In the genomic region with DNA sequence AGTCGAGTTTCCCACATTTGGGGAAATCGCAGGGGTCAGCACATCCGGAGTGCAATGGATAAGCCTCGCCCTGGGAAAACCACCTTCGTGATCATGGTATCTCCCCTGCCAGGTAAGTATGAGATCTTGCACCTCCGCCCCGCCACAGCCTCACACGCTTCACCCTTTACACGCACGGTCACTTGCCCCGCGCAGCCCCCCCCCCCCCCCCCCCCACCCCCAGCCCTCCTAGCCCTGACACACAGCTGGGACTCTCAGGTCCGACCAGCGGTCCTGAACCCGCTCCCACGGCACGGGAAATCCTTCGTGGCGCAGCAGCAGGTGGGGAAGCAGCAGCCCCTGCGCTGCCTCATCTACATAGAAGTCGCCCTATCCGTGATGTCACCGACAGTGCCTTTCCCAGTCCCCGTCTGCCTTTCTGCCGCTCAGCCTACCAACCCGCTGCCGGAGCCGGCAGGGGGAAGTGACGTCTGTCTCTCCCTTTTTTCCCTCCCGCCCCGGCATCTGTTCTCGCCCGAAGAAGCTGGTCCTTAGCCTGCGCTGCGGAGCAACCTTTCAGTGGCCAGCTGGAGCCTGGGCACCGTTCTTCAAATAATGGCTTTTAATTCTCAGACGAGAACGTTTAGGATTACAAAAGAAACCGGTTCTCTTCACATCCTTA, we compare ENCODE assay signal across 8 cellular contexts.
A peak's percentile ranks its signal among the peaks of the same experiment; 100 is the strongest.
DNase-seq lines count a peak whose midpoint lies in the region; ATAC-seq and TF ChIP-seq lines count a peak whose summit lies in the region.
"Not testable (repeated sequence)": the region's sequence is repeated elsewhere in the genome, so short reads cannot be mapped to it uniquely, and the experiment has no call there.

No MANE protein-coding gene starts in this region.

- peak overlapping the region; percentile 98 for H3K27ac Mint-ChIP-seq in endodermal cell
- H3K27ac Mint-ChIP-seq in naive B cell, result peak overlapping the region in 5 of 6 donors; percentile 78 to 94 (median 80)
- H3K27ac Mint-ChIP-seq in stimulated activated naive CD8-positive, alpha-beta T cell treated with anti-CD3 and anti-CD28 coated beads, Interleukin-15, amount 100 ng/mL, for 72 hours, result peak overlapping the region; percentile 96 to 98

- H3K27me3 ChIP-seq in endodermal cell (ENCODE audit: control insufficient read depth, insufficient read depth, low read length, poor library complexity, severe bottlenecking), result not testable (repeated sequence)

- H3K9me3 Mint-ChIP-seq in endodermal cell (peaks cover 42% of the 10 kb centered on the region), naive B cell (peaks cover 0 to 17% (median 5%) of the 10 kb centered on the region in 7 donors)
- H3K9me3 Mint-ChIP-seq in stimulated activated naive CD8-positive, alpha-beta T cell treated with anti-CD3 and anti-CD28 coated beads, Interleukin-15, amount 100 ng/mL, for 72 hours, result not testable (repeated sequence)

- H3K4me1 Mint-ChIP-seq in endodermal cell; naive B cell; stimulated activated naive CD8-positive, alpha-beta T cell treated with anti-CD3 and anti-CD28 coated beads, Interleukin-15, amount 100 ng/mL, for 72 hours: not testable (repeated sequence)

- not testable (repeated sequence) for H3K27me3 Mint-ChIP-seq in endodermal cell (ENCODE audit: insufficient read depth)
- H3K27me3 Mint-ChIP-seq in naive B cell, result peaks cover 26 to 41% (median 37%) of the 10 kb centered on the region in 3 donors
- H3K27me3 Mint-ChIP-seq in stimulated activated naive CD8-positive, alpha-beta T cell treated with anti-CD3 and anti-CD28 coated beads, Interleukin-15, amount 100 ng/mL, for 72 hours, result peaks cover 47% of the 10 kb centered on the region

- not testable (repeated sequence) for H3K27ac ChIP-seq in endodermal cell (ENCODE audit: low read depth, low read length)

- not testable (repeated sequence) for H3K4me3 ChIP-seq in GM12865 (ENCODE audit: low read depth, low read length); endodermal cell (ENCODE audit: low read length)

- not testable (repeated sequence) for H3K36me3 Mint-ChIP-seq in endodermal cell (ENCODE audit: low read depth); naive B cell

- peak overlapping the region; percentile 20 for H3K4me3 Mint-ChIP-seq in endodermal cell
- H3K4me3 Mint-ChIP-seq in naive B cell, result peak overlapping the region in 2 of 8 donors; percentile 32 to 47
- peak overlapping the region in 1 of 2 donors; percentile 49 for H3K4me3 Mint-ChIP-seq in stimulated activated naive CD8-positive, alpha-beta T cell treated with anti-CD3 and anti-CD28 coated beads, Interleukin-15, amount 100 ng/mL, for 72 hours

- H3K4me1 ChIP-seq in endodermal cell (ENCODE audit: control insufficient read depth, insufficient read depth, low read length), result not testable (repeated sequence)

- H3K9me3 ChIP-seq in endodermal cell (ENCODE audit: control insufficient read depth, low read length), result not testable (repeated sequence)

- not testable (repeated sequence) for TF ChIP-seq CTCF in GM12865 (IDR thresholded peaks at IDR 0.05; ENCODE audit: insufficient read depth, low read depth, low read length, missing control alignments); endodermal cell (conservative IDR thresholded peaks at IDR 0.05)

- DNase-seq in GM12865 (ENCODE audit: low read depth), result peak; percentile 46
- DNase-seq in NCI-H2227 treated with DMSO at 0.1 percent for 48 hours (lab: John Stamatoyannopoulos, UW), result peak; percentile 19
- peak; percentile 12 for DNase-seq in activated T-cell treated with anti-CD3 and anti-CD28 coated beads for 1 hour (ENCODE audit: low read depth)
- peak; percentile 47 for DNase-seq in endodermal cell
- DNase-seq in naive B cell, result peak; percentile 11
- peak; percentile 42 to 70 for DNase-seq in stimulated activated naive CD8-positive, alpha-beta T cell treated with anti-CD3 and anti-CD28 coated beads, Interleukin-15, amount 100 ng/mL, for 72 hours

- not testable (repeated sequence) for H3K36me3 ChIP-seq in endodermal cell (ENCODE audit: control insufficient read depth, insufficient read depth, low read length)

- 0% methylated on average over 7 of the region's 39 CpGs; no CpG with 5 or more reads in 1 of the 2 experiments for whole genome bisulfite sequencing in endodermal cell (ENCODE audit: insufficient coverage in 1 of 2, insufficient read length in 1 of 2), 2 experiments

- ATAC-seq in GM21515 (IDR thresholded peaks at IDR 0.05; ENCODE audit: unreplicated experiment), result peak; percentile 80
- peak; percentile 70 for ATAC-seq in HG03064 (IDR thresholded peaks at IDR 0.05; ENCODE audit: low read depth, unreplicated experiment)
- peak; percentile 62 to 65 for ATAC-seq in naive B cell (ENCODE audit: low read depth in 2 of 2)
- ATAC-seq in stimulated activated naive CD8-positive, alpha-beta T cell treated with anti-CD3 and anti-CD28 coated beads, Interleukin-15, amount 100 ng/mL, for 72 hours, result peak; percentile 85

- H3K9ac ChIP-seq in endodermal cell (ENCODE audit: extremely low read depth, low read length, poor library complexity, severe bottlenecking), result not testable (repeated sequence)
